11 cellular contexts compared by ENCODE assay signal in genomic region chr15:87777054-87777498, GRCh38.
DNase-seq lines count a peak whose midpoint lies in the region; ATAC-seq and TF ChIP-seq lines count a peak whose summit lies in the region.
"Had no signal": no experiment of that assay in that cellular context is flagged by ENCODE, and none has a peak within 500 bp of the region (broad histone marks: within the 10 kb centered on the region; RNA-seq: fewer than 3 reads in every experiment).

No MANE protein-coding gene starts in this region.

- H3K9me3 ChIP-seq in PC-3 (ENCODE audit: low read length) (no peaks in the 10 kb centered on the region), gastrocnemius medialis (no peaks in the 10 kb centered on the region), spleen (no peaks in the 10 kb centered on the region), Peyer's patch (no peaks in the 10 kb centered on the region)

- intact Hi-C loops in PC-3 (cut with micrococcal nuclease) (no loop called here), gastrocnemius medialis (cut with DNase I; ENCODE audit: low total_unique reads) (no loop called here), spleen (cut with DNase I; ENCODE audit: low total_unique reads) (no loop called here)

- no peak overlapping the region for H3K27ac ChIP-seq in PC-3 (ENCODE audit: low read length)
- no peak overlapping the region for H3K27ac ChIP-seq in gastrocnemius medialis
- H3K27ac ChIP-seq in spleen = no peak overlapping the region
- H3K27ac ChIP-seq in Peyer's patch = no peak overlapping the region

- H4K20me1 ChIP-seq in PC-3 (ENCODE audit: low read length) = no peaks in the 10 kb centered on the region

- in situ Hi-C loops in gastrocnemius medialis (cut with MboI; ENCODE audit: low sequenced_read_pairs in 4 of 4) = no loop called here

- H3K27me3 ChIP-seq in PC-3 (ENCODE audit: low read length) = no peaks in the 10 kb centered on the region
- H3K27me3 ChIP-seq in gastrocnemius medialis = no peaks in the 10 kb centered on the region
- no peaks in the 10 kb centered on the region for H3K27me3 ChIP-seq in spleen (replicated peaks in 1 of 7)
- no peaks in the 10 kb centered on the region for H3K27me3 ChIP-seq in Peyer's patch

- H3K36me3 ChIP-seq in PC-3 (ENCODE audit: low read depth, low read length) = no peaks in the 10 kb centered on the region
- no peaks in the 10 kb centered on the region for H3K36me3 ChIP-seq in gastrocnemius medialis
- no peaks in the 10 kb centered on the region for H3K36me3 ChIP-seq in spleen
- H3K36me3 ChIP-seq in Peyer's patch = no peaks in the 10 kb centered on the region

- H3K4me2 ChIP-seq in PC-3 (ENCODE audit: low read length) = no peak overlapping the region

- BruUV-seq in PC-3 (replicated peaks; lab: Mats Ljungman, UMichigan) = no TSS peak

- no peaks in the 10 kb centered on the region for H3K79me2 ChIP-seq in PC-3 (ENCODE audit: low read length)

- TF ChIP-seq CTCF in PC-3 (conservative IDR thresholded peaks at IDR 0.05; ENCODE audit: low read depth, low read length) = no peak
- TF ChIP-seq CTCF in foreskin fibroblast (IDR thresholded peaks at IDR 0.05; ENCODE audit: low read depth, low read length) = no peak
- TF ChIP-seq CTCF in gastrocnemius medialis (IDR thresholded peaks at IDR 0.05 in 4 of 5, conservative IDR thresholded peaks at IDR 0.05 in 1 of 5) = no peak
- TF ChIP-seq CTCF in spleen (IDR thresholded peaks at IDR 0.05 in 8 of 11, conservative IDR thresholded peaks at IDR 0.05 in 3 of 11) = no peak
- no peak for TF ChIP-seq CTCF in Peyer's patch (IDR thresholded peaks at IDR 0.05)

- no peaks in the 10 kb centered on the region for H3F3A ChIP-seq in PC-3 (ENCODE audit: low read length, unreplicated experiment)

- DNase-seq in GM04504 (ENCODE audit: low read depth) = peak; percentile 42
- peak; percentile 41 for DNase-seq in PC-3
- DNase-seq in foreskin fibroblast = peak; percentile 35 to 81
- DNase-seq in gastrocnemius medialis = peak; percentile 20 to 64
- no peak for DNase-seq in spleen
- no peak for DNase-seq in CD1c-positive myeloid dendritic cell (ENCODE audit: extremely low spot score)
- DNase-seq in Peyer's patch = no peak
- DNase-seq in D341Med (ENCODE audit: low spot score) = no peak
- DNase-seq: activated CD8-positive, alpha-beta memory T cell treated with anti-CD3 and anti-CD28 coated beads, Interleukin-2, amount 50 U/mL, for 48 hours; NCI-H1092 treated with DMSO at 0.1 percent for 48 hours; stimulated activated naive CD4-positive, alpha-beta T cell had no signal

- no peaks in the 10 kb centered on the region for H3K9me2 ChIP-seq in PC-3 (replicated peaks; ENCODE audit: low read length)

- 43 to 77% (median 68%) methylated on average over 2 of the region's 2 CpGs for WGBS in spleen, 5 donors

- no peak overlapping the region for H2AFZ ChIP-seq in PC-3 (ENCODE audit: low read length)

- CTCF ChIA-PET in PC-3 (lab: Charles Lee) = no interaction called here

- H3K9ac ChIP-seq in PC-3 (ENCODE audit: low read length) = no peak overlapping the region

- no peaks in the 10 kb centered on the region for H3K4me1 ChIP-seq in PC-3 (ENCODE audit: insufficient read depth, low read length)
- H3K4me1 ChIP-seq in gastrocnemius medialis = no peaks in the 10 kb centered on the region
- H3K4me1 ChIP-seq in spleen = no peaks in the 10 kb centered on the region
- no peaks in the 10 kb centered on the region for H3K4me1 ChIP-seq in Peyer's patch

- TF ChIP-seq POLR2A in gastrocnemius medialis (IDR thresholded peaks at IDR 0.05) (no peak), spleen (IDR thresholded peaks at IDR 0.05) (no peak), Peyer's patch (IDR thresholded peaks at IDR 0.05) (no peak)

- POLR2A ChIA-PET in PC-3 (lab: Charles Lee; ENCODE audit: unreplicated experiment) = no interaction called here

- no peak overlapping the region for H3K4me3 ChIP-seq in PC-3 (ENCODE audit: low read length)
- H3K4me3 ChIP-seq in foreskin fibroblast (ENCODE audit: low read depth in 1 of 2, low read length in 2 of 2) = no peak overlapping the region
- no peak overlapping the region for H3K4me3 ChIP-seq in gastrocnemius medialis
- H3K4me3 ChIP-seq in spleen = no peak overlapping the region
- H3K4me3 ChIP-seq in Peyer's patch = no peak overlapping the region

- ATAC-seq in PC-3 (no peak), gastrocnemius medialis (peak; percentile 70 to 95)

Comparison
In these comparisons a context has a peak if more than half of its experiments do, and no peak if none do; other contexts are left out.
1. DNase-seq: peak in GM04504 (single experiment), PC-3 (single experiment), foreskin fibroblast (2 of 2) and gastrocnemius medialis (2 of 2); none in spleen (single experiment), CD1c-positive myeloid dendritic cell (single experiment), Peyer's patch (0 of 3) and D341Med (single experiment).